In the genomic region with DNA sequence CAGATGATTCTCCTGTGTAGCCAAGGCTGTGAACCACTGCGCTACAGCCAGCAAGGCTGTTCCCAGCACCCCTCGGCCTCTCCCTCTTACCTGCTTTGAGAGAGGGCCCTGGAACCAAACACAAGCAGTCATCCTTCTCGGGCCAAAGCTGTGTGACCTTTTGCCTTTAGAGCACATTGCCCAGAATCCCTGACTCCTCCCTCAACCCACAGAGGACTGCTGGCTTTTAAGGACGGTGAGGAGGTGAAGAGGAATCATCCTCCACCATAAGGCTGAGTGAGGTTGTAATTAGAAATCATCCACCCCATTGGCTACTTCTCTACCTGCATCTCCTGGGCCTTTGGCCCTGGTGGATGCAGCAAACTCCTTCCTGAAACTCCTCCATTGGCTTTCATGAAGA, we compare ENCODE assay signal across 8 cellular contexts.
"Had no signal": no experiment of that assay in that cellular context is flagged by ENCODE, and none has a peak within 500 bp of the region (broad histone marks: within the 10 kb centered on the region; RNA-seq: fewer than 3 reads in every experiment).

No MANE protein-coding gene starts in this region.

- DNase-seq: H9, HFFc6, KBM-7 had no signal

- H2AFZ ChIP-seq: GM23338 had no signal

- H3K4me2 ChIP-seq: GM23338 had no signal

- FAIRE-seq: H1, H54, HTR-8/SVneo had no signal

- H3K4me3 ChIP-seq: GM23338 had no signal

- ATAC-seq: GM23338, HCT116 had no signal
